In the genomic region with DNA sequence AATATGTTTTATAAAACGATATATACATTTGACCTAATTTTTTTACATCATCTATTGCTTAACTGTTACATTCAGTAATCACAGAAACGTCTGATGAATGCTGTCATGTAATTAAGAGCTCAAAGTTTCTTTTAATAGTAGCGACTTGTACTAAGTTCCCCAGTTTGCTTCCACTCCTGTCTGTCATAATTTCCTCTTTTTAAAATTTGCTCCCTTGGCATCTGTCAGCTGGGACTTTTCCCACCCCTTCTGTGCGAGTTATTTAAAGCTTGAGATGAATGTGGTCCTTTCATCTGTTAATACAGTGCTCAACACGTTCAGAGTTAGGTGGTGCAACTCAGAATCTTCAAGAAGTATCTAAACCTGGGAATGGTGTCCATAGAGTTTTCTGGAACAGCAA, we compare ENCODE assay signal across 8 cellular contexts. TPM values are rescaled to one million over a fixed set of nuclear protein-coding genes. Genes with fewer than 3 reads are reported as not detected.
A peak's percentile ranks its signal among the peaks of the same experiment; 100 is the strongest.
DNase-seq lines count a peak whose midpoint lies in the region; ATAC-seq, FAIRE-seq and TF ChIP-seq lines count a peak whose summit lies in the region.

No MANE protein-coding gene starts in this region.

- H3K79me2 ChIP-seq in MM.1S (ENCODE audit: low read length) = peaks cover 63% of the 10 kb centered on the region

- ATAC-seq in GM19035 (IDR thresholded peaks at IDR 0.05; ENCODE audit: unreplicated experiment) = no peak
- no peak for ATAC-seq in GM21528 (IDR thresholded peaks at IDR 0.05; ENCODE audit: low FRiP score, unreplicated experiment)

- no peak for FAIRE-seq in bronchial epithelial cell (lab: Jason Lieb, UNC)

- H3K27ac ChIP-seq in MM.1S (ENCODE audit: low read length) = no peak overlapping the region

- H3K4me1 ChIP-seq in MM.1S (ENCODE audit: low read length) = peaks cover 13% of the 10 kb centered on the region
- H3K4me1 ChIP-seq in mucosa of stomach (ENCODE audit: control insufficient read depth, insufficient read depth, low read length) = peaks cover 12% of the 10 kb centered on the region

- H2AFZ ChIP-seq in MM.1S (ENCODE audit: low read length) = peak overlapping the region; percentile 91

- H3K4me3 ChIP-seq in MM.1S (ENCODE audit: low read length) = peak overlapping the region; percentile 94
- H3K4me3 ChIP-seq in bronchial epithelial cell (ENCODE audit: low read depth, low read length) = peak overlapping the region; percentile 70
- peak overlapping the region; percentile 89 for H3K4me3 ChIP-seq in mucosa of stomach (ENCODE audit: low read length)

- peaks cover 15% of the 10 kb centered on the region; the same call in 1 of the 2 replicates for H3F3A ChIP-seq in MM.1S (ENCODE audit: insufficient read depth, low read length)

- in situ Hi-C loops in Caki2 (cut with HindIII; ENCODE audit: low pct_unique_long_range_greater_than_20kb, low sequenced_read_pairs) = no loop called here

- H3K9ac ChIP-seq in MM.1S (ENCODE audit: low read length) (peak overlapping the region; percentile 77), mucosa of stomach (ENCODE audit: low read length) (peak overlapping the region; percentile 84)

- H3K36me3 ChIP-seq in MM.1S (replicated peaks; ENCODE audit: insufficient read depth, low read length) (no peaks in the 10 kb centered on the region), bronchial epithelial cell (ENCODE audit: control insufficient read depth, insufficient read depth, low read length) (no peaks in the 10 kb centered on the region), mucosa of stomach (ENCODE audit: control insufficient read depth, insufficient read depth, low read length) (no peaks in the 10 kb centered on the region)

- H3K27me3 ChIP-seq in MM.1S (replicated peaks; ENCODE audit: insufficient read depth, low read length) (no peaks in the 10 kb centered on the region), bronchial epithelial cell (ENCODE audit: control insufficient read depth, insufficient read depth, low read length) (no peaks in the 10 kb centered on the region), mucosa of stomach (ENCODE audit: control insufficient read depth, insufficient read depth, low read length) (no peaks in the 10 kb centered on the region)

- H3K9me2 ChIP-seq in MM.1S (replicated peaks; ENCODE audit: insufficient read depth, low read length) = no peaks in the 10 kb centered on the region

- peak overlapping the region; percentile 93 for H3K4me2 ChIP-seq in MM.1S (ENCODE audit: low read depth, low read length)

- DNase-seq in Caki2 (ENCODE audit: low read depth) (peak; percentile 1), MM.1S (no peak), bronchial epithelial cell (ENCODE audit: low read depth) (no peak), SHP77 (lab: John Stamatoyannopoulos, UW) (no peak)
- DNase-seq in effector CD4-positive, alpha-beta T cell = no peak

- no peaks in the 10 kb centered on the region for H4K20me1 ChIP-seq in MM.1S (ENCODE audit: insufficient read depth, low read length)

- no peak for TF ChIP-seq CTCF in MM.1S (IDR thresholded peaks at IDR 0.05; ENCODE audit: low read length)
- no peak for TF ChIP-seq CTCF in bronchial epithelial cell (IDR thresholded peaks at IDR 0.05; ENCODE audit: insufficient read depth, low read length, severe bottlenecking)

- H3K9me3 ChIP-seq in MM.1S (replicated peaks; ENCODE audit: insufficient read depth, low read length) = no peaks in the 10 kb centered on the region
- H3K9me3 ChIP-seq in mucosa of stomach (ENCODE audit: control insufficient read depth, low read length) = no peaks in the 10 kb centered on the region

RNA-seq across cellular contexts. Expression of gene RAP1GDS1, which starts 1.2 kb away (rescaled TPM):
- 16.3 and 38.7 TPM in 2 replicates for total RNA-seq in Caki2 (2014; rRNA removed; shearing (Covaris generic); ENCODE audit: low replicate concordance)
- total RNA-seq in bronchial epithelial cell = 55.0 and 66.3 TPM in 2 replicates
